Comparison of ENCODE assay signal across 23 cellular contexts in genomic region chr6:142740449-142740848, GRCh38.
DNase-seq lines count a peak whose midpoint lies in the region; ATAC-seq and TF ChIP-seq lines count a peak whose summit lies in the region.
"Had no signal": no experiment of that assay in that cellular context is flagged by ENCODE, and none has a peak within 500 bp of the region (broad histone marks: within the 10 kb centered on the region; RNA-seq: fewer than 3 reads in every experiment).

No MANE protein-coding gene starts in this region.

- no peak for TF ChIP-seq CTCF in BJ (IDR thresholded peaks at IDR 0.05; ENCODE audit: insufficient read depth, low read depth, low read length)
- TF ChIP-seq CTCF in RWPE1 (conservative IDR thresholded peaks at IDR 0.05; ENCODE audit: low read depth), result no peak
- TF ChIP-seq CTCF in foreskin keratinocyte (conservative IDR thresholded peaks at IDR 0.05), result no peak

- no peaks in the 10 kb centered on the region for H3K79me2 ChIP-seq in GM23248 (ENCODE audit: insufficient read depth)

- intact Hi-C loops in activated T-helper 1 cell treated with anti-CD3 and anti-CD28 coated beads, Interleukin-12 subunit alpha, Interleukin-12 subunit beta, Interleukin-2, Interleukin-4 antibody, amounts not matched to agents 30 ng/mL and 10 ng/mL and 1 ng/mL, durations not matched to agents 14 hours and 24 hours and 36 hours (cut with micrococcal nuclease), result no loop called here

- no peaks in the 10 kb centered on the region for H3K36me3 Mint-ChIP-seq in T-cell
- no peaks in the 10 kb centered on the region for H3K36me3 Mint-ChIP-seq in activated T-helper 1 cell treated with anti-CD3 and anti-CD28 coated beads, Interleukin-12 subunit alpha, Interleukin-12 subunit beta, Interleukin-2, Interleukin-4 antibody, amounts not matched to agents 30 ng/mL and 10 ng/mL and 1 ng/mL, durations not matched to agents 14 hours and 24 hours and 36 hours (ENCODE audit: low read depth)
- H3K36me3 Mint-ChIP-seq: CD4-positive, alpha-beta memory T cell had no signal

- no peaks in the 10 kb centered on the region for H3K4me1 Mint-ChIP-seq in T-cell
- H3K4me1 Mint-ChIP-seq in activated T-helper 1 cell treated with anti-CD3 and anti-CD28 coated beads, Interleukin-12 subunit alpha, Interleukin-12 subunit beta, Interleukin-2, Interleukin-4 antibody, amounts not matched to agents 30 ng/mL and 10 ng/mL and 1 ng/mL, durations not matched to agents 14 hours and 24 hours and 36 hours (ENCODE audit: low read depth), result no peaks in the 10 kb centered on the region

- peaks cover 17% of the 10 kb centered on the region for H3K4me1 ChIP-seq in GM23248 (ENCODE audit: insufficient read depth)
- H3K4me1 ChIP-seq in foreskin keratinocyte, result peaks cover 8% of the 10 kb centered on the region
- H3K4me1 ChIP-seq: A549; BLaER1 treated with 17β-estradiol and CSF1 and Interleukin-3, amounts not matched to agents 10 nM and 100 nM had no signal

- peak overlapping the region; percentile 5; the same call in 1 of the 2 replicates for H3K27ac ChIP-seq in GM23248
- no peak overlapping the region for H3K27ac ChIP-seq in RWPE1
- H3K27ac ChIP-seq in foreskin keratinocyte, result no peak overlapping the region
- H3K27ac ChIP-seq in caudate nucleus (ENCODE audit: low read depth, low read length), result no peak overlapping the region
- H3K27ac ChIP-seq: A549; BLaER1 treated with 17β-estradiol and CSF1 and Interleukin-3, amounts not matched to agents 10 nM and 100 nM; HL-60 had no signal

- no peaks in the 10 kb centered on the region for H4K20me1 ChIP-seq in GM23248 (ENCODE audit: insufficient read depth)
- H4K20me1 ChIP-seq: BLaER1 treated with 17β-estradiol and CSF1 and Interleukin-3, amounts not matched to agents 10 nM and 100 nM had no signal

- POLR2A ChIA-PET in BJ (lab: Charles Lee), result no interaction called here
- POLR2A ChIA-PET in RWPE1 (lab: Yijun Ruan, JAX; ENCODE audit: low non-redundant PET), result no interaction called here
- POLR2A ChIA-PET in T-cell (lab: Charles Lee), result no interaction called here

- peak; percentile 76 for ATAC-seq in foreskin keratinocyte
- ATAC-seq in T-cell (replicated peaks in 1 of 4), result no peak
- ATAC-seq: A549 had no signal

- H3K4me3 Mint-ChIP-seq in T-cell, result no peak overlapping the region
- no peak overlapping the region for H3K4me3 Mint-ChIP-seq in activated T-helper 1 cell treated with anti-CD3 and anti-CD28 coated beads, Interleukin-12 subunit alpha, Interleukin-12 subunit beta, Interleukin-2, Interleukin-4 antibody, amounts not matched to agents 30 ng/mL and 10 ng/mL and 1 ng/mL, durations not matched to agents 14 hours and 24 hours and 36 hours
- H3K4me3 Mint-ChIP-seq: CD4-positive, alpha-beta memory T cell had no signal

- DNase-seq in BJ (ENCODE audit: low read depth) (peak; percentile 51), GM23248 (peak; percentile 56), RWPE1 (ENCODE audit: low spot score) (peak; percentile 25), foreskin keratinocyte (peak; percentile 66 to 87), T-cell (no peak), caudate nucleus (lab: John Stamatoyannopoulos, UW) (no peak)
- no peak for DNase-seq in activated T-cell treated with anti-CD3 and anti-CD28 coated beads, Interleukin-2, amount 50 U/mL, for 48 hours
- no peak for DNase-seq in activated T-helper 1 cell treated with anti-CD3 and anti-CD28 coated beads, Interleukin-12 subunit alpha, Interleukin-12 subunit beta, Interleukin-2, Interleukin-4 antibody, amounts not matched to agents 30 ng/mL and 10 ng/mL and 1 ng/mL, durations not matched to agents 14 hours and 24 hours and 36 hours (ENCODE audit: low spot score)
- DNase-seq: Calu3; CD4-positive, alpha-beta memory T cell; DMS153; GF-D8; H7; KBM-7; MV-4-11; NCI-H1694; NCI-H2081; NCI-H446 treated with DMSO at 0.1 percent for 48 hours; NCI-H526 treated with DMSO at 0.1 percent for 48 hours; SIG-M5 had no signal

- H3K4me2 ChIP-seq in GM23248 (ENCODE audit: unreplicated experiment), result no peak overlapping the region
- H3K4me2 ChIP-seq: A549; BLaER1 treated with 17β-estradiol and CSF1 and Interleukin-3, amounts not matched to agents 10 nM and 100 nM had no signal

- no peak overlapping the region for H3K27ac Mint-ChIP-seq in T-cell
- no peak overlapping the region for H3K27ac Mint-ChIP-seq in activated T-helper 1 cell treated with anti-CD3 and anti-CD28 coated beads, Interleukin-12 subunit alpha, Interleukin-12 subunit beta, Interleukin-2, Interleukin-4 antibody, amounts not matched to agents 30 ng/mL and 10 ng/mL and 1 ng/mL, durations not matched to agents 14 hours and 24 hours and 36 hours
- H3K27ac Mint-ChIP-seq: CD4-positive, alpha-beta memory T cell had no signal

- H3K27me3 ChIP-seq in BJ (ENCODE audit: control insufficient read depth, insufficient read depth, low read length) (no peaks in the 10 kb centered on the region), GM23248 (replicated peaks; ENCODE audit: insufficient read depth) (no peaks in the 10 kb centered on the region), foreskin keratinocyte (no peaks in the 10 kb centered on the region)
- H3K27me3 ChIP-seq: BLaER1 treated with 17β-estradiol and CSF1 and Interleukin-3, amounts not matched to agents 10 nM and 100 nM had no signal

- WGBS in GM23248 (ENCODE audit: low coverage in 1 of 2, low lambda C conversion rate in 2 of 2, missing lambda C conversion rate in 2 of 2), 2 experiments, result 18 to 24% methylated on average over 4 of the region's 4 CpGs

- H2AFZ ChIP-seq in GM23248, result no peak overlapping the region

- no peaks in the 10 kb centered on the region for H3K9me2 ChIP-seq in GM23248 (ENCODE audit: insufficient read depth)

- no peaks in the 10 kb centered on the region for H3F3A ChIP-seq in GM23248 (ENCODE audit: insufficient read depth)

- no peaks in the 10 kb centered on the region for H3K9me3 ChIP-seq in GM23248 (ENCODE audit: low read depth)
- H3K9me3 ChIP-seq: A549; BLaER1 treated with 17β-estradiol and CSF1 and Interleukin-3, amounts not matched to agents 10 nM and 100 nM had no signal

- H3K9ac ChIP-seq in GM23248, result no peak overlapping the region
- H3K9ac ChIP-seq: BLaER1 treated with 17β-estradiol and CSF1 and Interleukin-3, amounts not matched to agents 10 nM and 100 nM had no signal

- H3K36me3 ChIP-seq in BJ (ENCODE audit: control insufficient read depth, insufficient read depth, low read length) (no peaks in the 10 kb centered on the region), GM23248 (ENCODE audit: low read depth) (no peaks in the 10 kb centered on the region)
- H3K36me3 ChIP-seq: BLaER1 treated with 17β-estradiol and CSF1 and Interleukin-3, amounts not matched to agents 10 nM and 100 nM had no signal

- peaks cover 0 to 5% (median 4%) of the 10 kb centered on the region in 3 donors for H3K9me3 Mint-ChIP-seq in T-cell
- no peaks in the 10 kb centered on the region for H3K9me3 Mint-ChIP-seq in activated T-helper 1 cell treated with anti-CD3 and anti-CD28 coated beads, Interleukin-12 subunit alpha, Interleukin-12 subunit beta, Interleukin-2, Interleukin-4 antibody, amounts not matched to agents 30 ng/mL and 10 ng/mL and 1 ng/mL, durations not matched to agents 14 hours and 24 hours and 36 hours

- H3K4me3 ChIP-seq in BJ (ENCODE audit: low read depth, low read length) (no peak overlapping the region), GM23248 (no peak overlapping the region)
- H3K4me3 ChIP-seq: A549; BLaER1 treated with 17β-estradiol and CSF1 and Interleukin-3, amounts not matched to agents 10 nM and 100 nM had no signal

- in situ Hi-C loops in GM23248 (cut with MboI), result no loop called here

- H3K27me3 Mint-ChIP-seq in T-cell, result no peaks in the 10 kb centered on the region
- peaks cover 4% of the 10 kb centered on the region for H3K27me3 Mint-ChIP-seq in activated T-helper 1 cell treated with anti-CD3 and anti-CD28 coated beads, Interleukin-12 subunit alpha, Interleukin-12 subunit beta, Interleukin-2, Interleukin-4 antibody, amounts not matched to agents 30 ng/mL and 10 ng/mL and 1 ng/mL, durations not matched to agents 14 hours and 24 hours and 36 hours (ENCODE audit: insufficient read depth)
- H3K27me3 Mint-ChIP-seq: CD4-positive, alpha-beta memory T cell had no signal

- CTCF ChIA-PET in BJ (lab: Yijun Ruan, JAX), result interaction anchor here (0.6 kb wide), 1 partner anchor 14 kb away, joined by 3 read pairs; no protein-coding TSS in a partner anchor
- CTCF ChIA-PET in RWPE1 (lab: Yijun Ruan, JAX), result interaction anchor here (0.6 kb wide), 1 partner anchor 189 kb away, joined by 3 read pairs; no protein-coding TSS in a partner anchor
- CTCF ChIA-PET in T-cell (lab: Charles Lee), result no interaction called here

Comparison
In these comparisons a context has a peak if more than half of its experiments do, and no peak if none do; other contexts are left out.
1. DNase-seq: peak in BJ (single experiment), GM23248 (single experiment), RWPE1 (single experiment) and foreskin keratinocyte (2 of 2); none in T-cell (0 of 34), activated T-cell treated with anti-CD3 and anti-CD28 coated beads, Interleukin-2, amount 50 U/mL, for 48 hours (0 of 2), caudate nucleus (0 of 61) and activated T-helper 1 cell treated with anti-CD3 and anti-CD28 coated beads, Interleukin-12 subunit alpha, Interleukin-12 subunit beta, Interleukin-2, Interleukin-4 antibody, amounts not matched to agents 30 ng/mL and 10 ng/mL and 1 ng/mL, durations not matched to agents 14 hours and 24 hours and 36 hours (single experiment).
2. CTCF ChIA-PET loops: an anchor here in BJ (0.6 kb wide) and RWPE1 (0.6 kb wide); none called in T-cell.